ENCODE assay signal across 7 cellular contexts in the genomic region with DNA sequence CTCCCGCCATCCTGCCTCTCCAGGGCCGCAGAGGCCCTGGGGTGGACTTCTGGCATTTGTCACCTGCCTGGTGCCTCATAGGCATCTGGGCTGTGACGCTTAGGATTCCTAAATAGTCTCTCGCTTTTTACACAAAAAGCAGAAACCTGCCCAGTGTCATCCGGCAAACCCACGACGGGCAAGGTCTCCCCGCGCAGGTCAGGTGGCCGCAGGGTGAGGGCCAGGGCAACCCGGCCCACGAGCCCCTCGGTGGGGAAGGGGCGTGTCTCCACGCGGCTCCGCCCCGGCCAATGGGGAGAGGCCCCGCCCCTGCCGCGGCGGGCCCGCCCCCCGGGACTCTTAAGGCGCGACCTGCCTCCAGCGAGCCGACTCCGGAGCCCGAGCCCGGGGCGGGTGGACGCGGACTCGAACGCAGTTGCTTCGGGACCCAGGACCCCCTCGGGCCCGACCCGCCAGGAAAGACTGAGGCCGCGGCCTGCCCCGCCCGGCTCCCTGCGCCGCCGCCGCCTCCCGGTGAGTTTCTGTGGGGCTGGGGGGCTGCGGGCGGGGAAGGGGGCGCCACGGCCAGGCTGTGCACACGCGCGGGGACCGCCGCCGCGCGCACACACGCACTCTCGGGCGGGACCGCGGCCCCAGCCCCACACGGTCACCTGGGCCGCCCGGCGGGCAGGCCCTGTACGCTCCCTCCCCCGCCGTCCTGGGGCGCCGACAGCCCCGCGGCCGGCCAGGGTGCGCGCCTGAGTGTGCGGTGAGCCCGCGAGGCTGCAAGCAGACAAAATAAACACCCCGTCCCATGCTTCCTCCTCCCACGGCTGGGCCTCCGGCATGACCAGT. TPM values are rescaled to one million over a fixed set of nuclear protein-coding genes. Genes with fewer than 3 reads are reported as not detected.
DNase-seq lines count a peak whose midpoint lies in the region; ATAC-seq and TF ChIP-seq lines count a peak whose summit lies in the region.

VASN (plus strand) TSS at position 368 of the 834 bp plus-strand sequence. CDS start 9,030 bp downstream, outside the sequence.

- H3K9me1 ChIP-seq in IMR-90 (ENCODE audit: insufficient read depth, low read length), result peaks cover 27% of the 10 kb centered on the region

- TF ChIP-seq RAD21 in IMR-90 (IDR thresholded peaks at IDR 0.05; ENCODE audit: low read length), result no peak; the same call in 1 of the 2 replicates

- peak within 1 kb of the TSS; percentile 96 for H2AK9ac ChIP-seq in IMR-90 (replicated peaks; ENCODE audit: low read depth, low read length, poor library complexity)

- H2BK20ac ChIP-seq in IMR-90 (ENCODE audit: low read depth, low read length), result peak within 1 kb of the TSS; percentile 81

- no peak for TF ChIP-seq CTCF in IMR-90 (conservative IDR thresholded peaks at IDR 0.05; ENCODE audit: low read depth, low read length)
- no peak for TF ChIP-seq CTCF in right lobe of liver (IDR thresholded peaks at IDR 0.05)

- intact Hi-C loops in IMR-90 (cut with micrococcal nuclease) (no loop called here), right lobe of liver (cut with DNase I) (no loop called here)

- peak within 1 kb of the TSS; percentile 64; the same call in 2 of the 3 replicates for H2BK15ac ChIP-seq in IMR-90 (ENCODE audit: low read depth, low read length)

- H2AK5ac ChIP-seq in IMR-90 (ENCODE audit: low read depth, low read length), result peak within 1 kb of the TSS; percentile 98

- BruUV-seq in IMR-90 (replicated peaks; lab: Mats Ljungman, UMichigan), result TSS peak; percentile 78

- H3K36me3 ChIP-seq in IMR-90 (ENCODE audit: control insufficient read depth, insufficient read depth, low read length) (peaks cover 7% of the 10 kb centered on the region; the same call in 1 of the 2 replicates), right lobe of liver (no peaks in the 10 kb centered on the region)

- no peaks in the 10 kb centered on the region for H3K27me3 ChIP-seq in IMR-90 (ENCODE audit: control insufficient read depth, insufficient read depth, low read length)
- H3K27me3 ChIP-seq in right lobe of liver, result no peaks in the 10 kb centered on the region

- H3K9me3 ChIP-seq in IMR-90 (ENCODE audit: control insufficient read depth, insufficient read depth, low read length) (no peaks in the 10 kb centered on the region), right lobe of liver (no peaks in the 10 kb centered on the region)

- peak within 1 kb of the TSS; percentile 89 for H3K9ac ChIP-seq in IMR-90 (ENCODE audit: low read depth, low read length)

- peak within 1 kb of the TSS; percentile 91 for H2BK5ac ChIP-seq in IMR-90 (ENCODE audit: low read depth, low read length, poor library complexity, severe bottlenecking)

- peak; percentile 75 for DNase-seq in IMR-90
- peak; percentile 65 to 71 for DNase-seq in activated CD4-positive, alpha-beta T cell treated with anti-CD3 and anti-CD28 coated beads, Interleukin-2, amount 50 U/mL, for 48 hours
- peak; percentile 21 to 68 for DNase-seq in dermis microvascular lymphatic vessel endothelial cell (ENCODE audit: low read depth in 2 of 2)
- DNase-seq in right lobe of liver, result peak; percentile 89 to 93 (median 91)
- DNase-seq in stimulated activated CD4-positive, alpha-beta T cell treated with anti-CD3 and anti-CD28 coated beads, Interleukin-4, amount 100 ng/mL, for 24 hours, result peak; percentile 73
- DNase-seq in NCI-H2081 (lab: John Stamatoyannopoulos, UW), result no peak

- CTCF ChIA-PET in IMR-90 (lab: Yijun Ruan, JAX), result no interaction called here

- peak; percentile 51 for ATAC-seq in GM19023 (IDR thresholded peaks at IDR 0.05; ENCODE audit: unreplicated experiment)
- ATAC-seq in IMR-90 (ENCODE audit: low read depth), result peak; percentile 63
- ATAC-seq in right lobe of liver, result peak; percentile 49 to 65 (median 62)

- TF ChIP-seq POLR2A in IMR-90 (IDR thresholded peaks at IDR 0.05; ENCODE audit: low read depth, low read length) (peak; percentile 99), right lobe of liver (IDR thresholded peaks at IDR 0.05) (peak; percentile 97)

- peak within 1 kb of the TSS; percentile 96 for H3K23ac ChIP-seq in IMR-90 (ENCODE audit: low read depth, low read length)

- peak within 1 kb of the TSS; percentile 65 for H4K5ac ChIP-seq in IMR-90 (ENCODE audit: low read depth, low read length)

- peaks cover 4 to 65% of the 10 kb centered on the region in 2 experiments; a peak in 3 of 4 replicates for H3K79me1 ChIP-seq in IMR-90 (ENCODE audit: low read depth in 1 of 2, low read length in 2 of 2)

- H2BK120ac ChIP-seq in IMR-90 (ENCODE audit: low read depth, low read length), result peak within 1 kb of the TSS; percentile 91

- WGBS in IMR-90 (ENCODE audit: extremely low coverage in 2 of 2, insufficient read length in 1 of 2), 2 experiments, result 0% methylated on average over 38 of the region's 86 CpGs; no CpG with 5 or more reads in 1 of the 2 experiments
- 8% methylated on average over 9 of the region's 86 CpGs for WGBS in right lobe of liver (ENCODE audit: insufficient coverage, low coverage, low lambda C conversion rate, missing lambda C conversion rate)

- POLR2A ChIA-PET in IMR-90 (lab: Charles Lee; ENCODE audit: unreplicated experiment), result interaction anchor here (0.6 to 1.1 kb wide), 2 partner anchors 62 to 82 kb away, joined by 3 to 11 read pairs; no protein-coding TSS in a partner anchor

- H3K27ac ChIP-seq in IMR-90 (ENCODE audit: insufficient read depth, low read length), result peak within 1 kb of the TSS; percentile 99
- H3K27ac ChIP-seq in right lobe of liver, result peak within 1 kb of the TSS; percentile 73 to 91 (median 87)

- peak within 1 kb of the TSS; percentile 81 for H2AFZ ChIP-seq in IMR-90 (replicated peaks; ENCODE audit: low read length, poor library complexity)

- H3K4me3 ChIP-seq in IMR-90 (ENCODE audit: insufficient read depth, low read depth, low read length), result peak within 1 kb of the TSS; percentile 87
- peak within 1 kb of the TSS; percentile 52 to 94 (median 67) for H3K4me3 ChIP-seq in right lobe of liver

- peak within 1 kb of the TSS; percentile 98 for H3K14ac ChIP-seq in IMR-90 (replicated peaks; ENCODE audit: low read depth, low read length)

- H3K4ac ChIP-seq in IMR-90 (ENCODE audit: low read depth, low read length), result peak within 1 kb of the TSS; percentile 96

- H4K20me1 ChIP-seq in IMR-90 (ENCODE audit: insufficient read depth, low read length), result peaks cover 57% of the 10 kb centered on the region

- peak within 1 kb of the TSS; percentile 3 to 87; a peak in 3 of 4 replicates for H4K8ac ChIP-seq in IMR-90 (ENCODE audit: low read depth in 2 of 2, low read length in 2 of 2)

- peak within 1 kb of the TSS; percentile 76 for H3K56ac ChIP-seq in IMR-90 (ENCODE audit: extremely low read depth, insufficient read depth, low read length)

- peak within 1 kb of the TSS; percentile 88 for H3K18ac ChIP-seq in IMR-90 (ENCODE audit: low read depth, low read length)

- H4K91ac ChIP-seq in IMR-90 (ENCODE audit: insufficient read depth, low read depth, low read length), result peak within 1 kb of the TSS; percentile 96

- in situ Hi-C loops in IMR-90 (cut with MboI; ENCODE audit: low sequenced_read_pairs), result no loop called here

- H3K4me2 ChIP-seq in IMR-90 (ENCODE audit: low read depth, low read length), result peak within 1 kb of the TSS; percentile 97

- H3K4me1 ChIP-seq in IMR-90 (ENCODE audit: control insufficient read depth, insufficient read depth, low read length) (peaks cover 42% of the 10 kb centered on the region), right lobe of liver (peaks cover 0 to 59% (median 23%) of the 10 kb centered on the region in 4 donors)

- dilution Hi-C loops in IMR-90 (cut with HindIII; ENCODE audit: low sequenced_read_pairs, unreplicated experiment), result no loop called here

TF ChIP-seq in IMR-90, 13 proteins besides CTCF, POLR2A, EP300 and RAD21:
- peak; percentile 58 for TF ChIP-seq USF2 (IDR thresholded peaks at IDR 0.05; ENCODE audit: low read depth, low read length)
- TF ChIP-seq MAZ (IDR thresholded peaks at IDR 0.05; ENCODE audit: borderline replicate concordance, low read depth, low read length), result peak; percentile 67; the same call in 1 of the 2 replicates
- TF ChIP-seq, protein P1, sequence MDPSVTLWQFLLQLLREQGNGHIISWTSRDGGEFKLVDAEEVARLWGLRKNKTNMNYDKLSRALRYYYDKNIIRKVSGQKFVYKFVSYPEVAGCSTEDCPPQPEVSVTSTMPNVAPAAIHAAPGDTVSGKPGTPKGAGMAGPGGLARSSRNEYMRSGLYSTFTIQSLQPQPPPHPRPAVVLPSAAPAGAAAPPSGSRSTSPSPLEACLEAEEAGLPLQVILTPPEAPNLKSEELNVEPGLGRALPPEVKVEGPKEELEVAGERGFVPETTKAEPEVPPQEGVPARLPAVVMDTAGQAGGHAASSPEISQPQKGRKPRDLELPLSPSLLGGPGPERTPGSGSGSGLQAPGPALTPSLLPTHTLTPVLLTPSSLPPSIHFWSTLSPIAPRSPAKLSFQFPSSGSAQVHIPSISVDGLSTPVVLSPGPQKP (IDR thresholded peaks at IDR 0.05; ENCODE audit: borderline replicate concordance, low read depth, low read length), result no peak
- peak; percentile 36; the same call in 1 of the 2 replicates for TF ChIP-seq BHLHE40 (IDR thresholded peaks at IDR 0.05; ENCODE audit: low read depth, low read length)
- TF ChIP-seq NFE2L2 (IDR thresholded peaks at IDR 0.05; ENCODE audit: low read depth, low read length), result no peak
- no peak for TF ChIP-seq SMC3 (IDR thresholded peaks at IDR 0.05; ENCODE audit: low read depth, low read length)
- TF ChIP-seq CEBPB (IDR thresholded peaks at IDR 0.05; ENCODE audit: low read depth, low read length), result no peak
- TF ChIP-seq MXI1 (IDR thresholded peaks at IDR 0.05; ENCODE audit: borderline replicate concordance, low read depth, low read length), result peak; percentile 81; the same call in 1 of the 2 replicates
- no peak for TF ChIP-seq FOS (IDR thresholded peaks at IDR 0.05; ENCODE audit: low read depth, low read length)
- TF ChIP-seq MAFK (IDR thresholded peaks at IDR 0.05; ENCODE audit: low read depth, low read length), result no peak
- no peak for TF ChIP-seq CHD1 (IDR thresholded peaks at IDR 0.05; ENCODE audit: low read depth, low read length)
- TF ChIP-seq RFX5 (IDR thresholded peaks at IDR 0.05; ENCODE audit: low read depth, low read length), result no peak
- no peak for TF ChIP-seq RCOR1 (IDR thresholded peaks at IDR 0.05; ENCODE audit: insufficient replicate concordance, low read length)

RNA-seq across cellular contexts. Expression of gene VASN, which starts in this region (rescaled TPM):
- total RNA-seq in IMR-90 (2012; rRNA removed), result 9.3 and 10.3 TPM in 2 replicates
- polyA plus RNA-seq in IMR-90 (2012; rRNA removed), result 83.8 and 87.2 TPM in 2 replicates
- 83.6 and 183 TPM in 2 replicates for polyA plus RNA-seq in IMR-90 (2012; cell fraction: cytosol; rRNA removed)
- polyA plus RNA-seq in IMR-90 (2012; cell fraction: nucleus; rRNA removed; ENCODE audit: low replicate concordance), result 42.8 and 134 TPM in 2 replicates
- 0.39 and 1.8 TPM in 2 replicates for total RNA-seq in dermis microvascular lymphatic vessel endothelial cell
- total RNA-seq in right lobe of liver, result 10 to 100 TPM; 13.5 to 22.9 (median 16.8) TPM

Comparison
In these comparisons a context has a peak if more than half of its experiments do, and no peak if none do; other contexts are left out.
1. DNase-seq: peak in IMR-90 (single experiment), activated CD4-positive, alpha-beta T cell treated with anti-CD3 and anti-CD28 coated beads, Interleukin-2, amount 50 U/mL, for 48 hours (2 of 2), dermis microvascular lymphatic vessel endothelial cell (2 of 2), right lobe of liver (3 of 3) and stimulated activated CD4-positive, alpha-beta T cell treated with anti-CD3 and anti-CD28 coated beads, Interleukin-4, amount 100 ng/mL, for 24 hours (single experiment); none in NCI-H2081 (0 of 2).
2. Peak in every context shown above with its lines, with median percentiles within 50 percentile points of each other: ATAC-seq.